In genomic region chr1:151579436-151580225, GRCh38 we compare ENCODE assay signal across 1 cellular context.
A peak's percentile ranks its signal among the peaks of the same experiment; 100 is the strongest.
TF ChIP-seq lines count a peak whose summit lies in the region.

No MANE protein-coding gene starts in this region.

TF ChIP-seq in K562, 482 proteins besides CTCF, POLR2A, EP300 and RAD21 (continued from another document):
- no peak for TF ChIP-seq AFF1 (IDR thresholded peaks at IDR 0.05; ENCODE audit: low read depth in 1 of 2, partially characterized antibody in 2 of 2)
- TF ChIP-seq FOSL1 (tag; conservative IDR thresholded peaks at IDR 0.05), result peak; percentile 89
- TF ChIP-seq ARID1B (IDR thresholded peaks at IDR 0.05), result peak; percentile 11; the same call in 1 of the 2 replicates
- TF ChIP-seq ZNF780A (CRISPR knock-in tag; IDR thresholded peaks at IDR 0.05), result no peak
- no peak for TF ChIP-seq FOXK2 (conservative IDR thresholded peaks at IDR 0.05 in 1 of 2, IDR thresholded peaks at IDR 0.05 in 1 of 2; ENCODE audit: low read depth in 2 of 2)
- peak; percentile 68; the same call in 1 of the 2 replicates for TF ChIP-seq JUND (IDR thresholded peaks at IDR 0.05; ENCODE audit: borderline replicate concordance, low read depth, low read length)
- TF ChIP-seq JUND (tag; IDR thresholded peaks at IDR 0.05; ENCODE audit: borderline replicate concordance, low read depth, low read length), result no peak
- no peak for TF ChIP-seq STAG1 (CRISPR knock-in tag; IDR thresholded peaks at IDR 0.05; ENCODE audit: borderline replicate concordance)
- TF ChIP-seq TSHZ1 (CRISPR knock-in tag; IDR thresholded peaks at IDR 0.05), result no peak
- peak; percentile 72 for TF ChIP-seq JUN (IDR thresholded peaks at IDR 0.05; ENCODE audit: borderline replicate concordance, low read depth, low read length)
- TF ChIP-seq JUN (CRISPR knock-in tag; IDR thresholded peaks at IDR 0.05; ENCODE audit: borderline replicate concordance), result no peak
- TF ChIP-seq ARID3B (CRISPR knock-in tag; IDR thresholded peaks at IDR 0.05; ENCODE audit: borderline replicate concordance), result no peak
- 0 out of 2 replicates have a peak, but pooled peaks have one; percentile 16 for TF ChIP-seq BHLHE40 (IDR thresholded peaks at IDR 0.05; ENCODE audit: low read length)
- TF ChIP-seq FOXK1 (CRISPR knock-in tag; IDR thresholded peaks at IDR 0.05; ENCODE audit: borderline replicate concordance), result no peak
- peak; percentile 57 for TF ChIP-seq ATF3 (IDR thresholded peaks at IDR 0.05)
- TF ChIP-seq ATF3 (CRISPR knock-in tag; conservative IDR thresholded peaks at IDR 0.05), result no peak
- no peak for TF ChIP-seq ZFPM2 (CRISPR knock-in tag; IDR thresholded peaks at IDR 0.05)
- no peak for TF ChIP-seq TFE3 (CRISPR knock-in tag; IDR thresholded peaks at IDR 0.05)
- TF ChIP-seq TCFL5 (CRISPR knock-in tag; conservative IDR thresholded peaks at IDR 0.05), result no peak
